8 cellular contexts compared by ENCODE assay signal in genomic region chr15:85381850-85382751, GRCh38. TPM values are rescaled to one million over a fixed set of nuclear protein-coding genes. Genes with fewer than 3 reads are reported as not detected.
DNase-seq lines count a peak whose midpoint lies in the region; ATAC-seq and TF ChIP-seq lines count a peak whose summit lies in the region.

No MANE protein-coding gene starts in this region.

- peak overlapping the region; percentile 78 for H3K4me3 Mint-ChIP-seq in CD8-positive, alpha-beta T cell
- H3K4me3 Mint-ChIP-seq in neural progenitor cell = peak overlapping the region; percentile 90

- H3K79me2 ChIP-seq in neural progenitor cell (ENCODE audit: low read depth) = peaks cover 61% of the 10 kb centered on the region

- ATAC-seq in CD8-positive, alpha-beta T cell = no peak
- no peak for ATAC-seq in HG03469 (IDR thresholded peaks at IDR 0.05; ENCODE audit: unreplicated experiment)
- no peak for ATAC-seq in GM18519 (IDR thresholded peaks at IDR 0.05; ENCODE audit: low FRiP score, unreplicated experiment)

- peaks cover 11% of the 10 kb centered on the region for H3K36me3 Mint-ChIP-seq in CD8-positive, alpha-beta T cell
- H3K36me3 Mint-ChIP-seq in neural progenitor cell = peaks cover 20% of the 10 kb centered on the region

- no peak overlapping the region for H2AFZ ChIP-seq in neural progenitor cell (replicated peaks)

- H3K27me3 ChIP-seq in CD8-positive, alpha-beta T cell (ENCODE audit: insufficient read depth, low read length) = no peaks in the 10 kb centered on the region
- H3K27me3 ChIP-seq in ectodermal cell (ENCODE audit: control insufficient read depth, insufficient read depth, low read length, poor library complexity, severe bottlenecking) (no peaks in the 10 kb centered on the region), neural progenitor cell (no peaks in the 10 kb centered on the region)

- no peak for DNase-seq in CD8-positive, alpha-beta T cell
- peak; percentile 60 for DNase-seq in NAMALWA (ENCODE audit: low spot score)
- no peak for DNase-seq in neural progenitor cell (ENCODE audit: low spot score)
- no peak for DNase-seq in SIG-M5 (lab: John Stamatoyannopoulos, UW)
- no peak for DNase-seq in NCI-H1092 treated with DMSO at 0.1 percent for 48 hours (lab: John Stamatoyannopoulos, UW)

- H3K27ac Mint-ChIP-seq in CD8-positive, alpha-beta T cell = peak overlapping the region; percentile 79
- H3K27ac Mint-ChIP-seq in neural progenitor cell = peak overlapping the region; percentile 23

- H3K9me3 ChIP-seq in CD8-positive, alpha-beta T cell (ENCODE audit: low read length) = no peaks in the 10 kb centered on the region
- H3K9me3 ChIP-seq in ectodermal cell (ENCODE audit: control insufficient read depth, low read length) (no peaks in the 10 kb centered on the region), neural progenitor cell (ENCODE audit: low read depth) (no peaks in the 10 kb centered on the region)

- H3F3A ChIP-seq in neural progenitor cell (ENCODE audit: low read depth) = peaks cover 9% of the 10 kb centered on the region

- peaks cover 59% of the 10 kb centered on the region for H3K4me1 Mint-ChIP-seq in CD8-positive, alpha-beta T cell (ENCODE audit: low read depth)
- H3K4me1 Mint-ChIP-seq in neural progenitor cell = peaks cover 32% of the 10 kb centered on the region

- CTCF ChIA-PET in CD8-positive, alpha-beta T cell (lab: Charles Lee) = interaction anchor here (1.0 to 5.4 kb wide), 4 partner anchors 32 to 101 kb away, joined by 3 to 24 read pairs (median 4); no protein-coding TSS in a partner anchor

- H3K27me3 Mint-ChIP-seq in CD8-positive, alpha-beta T cell (ENCODE audit: low read depth) = no peaks in the 10 kb centered on the region
- peaks cover 2% of the 10 kb centered on the region for H3K27me3 Mint-ChIP-seq in neural progenitor cell (ENCODE audit: insufficient read depth, low read depth)

- intact Hi-C loops in CD8-positive, alpha-beta T cell (cut with DNase I, micrococcal nuclease) = loop anchor here (1.0 to 5.0 kb wide), 6 partner anchors 31 to 325 kb away; no protein-coding TSS in a partner anchor

- H3K4me3 ChIP-seq in CD8-positive, alpha-beta T cell (ENCODE audit: low read depth, low read length) = peak overlapping the region; percentile 55
- H3K4me3 ChIP-seq in ectodermal cell (ENCODE audit: insufficient read depth, low read depth, low read length) = peak overlapping the region; percentile 83
- H3K4me3 ChIP-seq in neural progenitor cell = peak overlapping the region; percentile 85

- WGBS in ectodermal cell, 2 experiments = 79 to 83% methylated on average over 9 of the region's 10 CpGs

- no peak overlapping the region for H3K27ac ChIP-seq in CD8-positive, alpha-beta T cell (ENCODE audit: low read depth, low read length)
- no peak overlapping the region for H3K27ac ChIP-seq in ectodermal cell (ENCODE audit: insufficient read depth, low read depth, low read length, poor library complexity, severe bottlenecking)
- H3K27ac ChIP-seq in neural progenitor cell = no peak overlapping the region

- no peaks in the 10 kb centered on the region for H3K9me3 Mint-ChIP-seq in CD8-positive, alpha-beta T cell
- H3K9me3 Mint-ChIP-seq in neural progenitor cell = peaks cover 13% of the 10 kb centered on the region

- H4K20me1 ChIP-seq in neural progenitor cell (ENCODE audit: low read depth) = peaks cover 60% of the 10 kb centered on the region

- TF ChIP-seq CTCF in CD8-positive, alpha-beta T cell (IDR thresholded peaks at IDR 0.05) = no peak
- TF ChIP-seq CTCF in neural progenitor cell (IDR thresholded peaks at IDR 0.05) = no peak

- H3K36me3 ChIP-seq in CD8-positive, alpha-beta T cell (ENCODE audit: insufficient read depth, low read length) = no peaks in the 10 kb centered on the region
- H3K36me3 ChIP-seq in ectodermal cell (ENCODE audit: control insufficient read depth, insufficient read depth, low read length) (peaks cover 3% of the 10 kb centered on the region), neural progenitor cell (no peaks in the 10 kb centered on the region)

- peaks cover 48% of the 10 kb centered on the region for H3K4me1 ChIP-seq in CD8-positive, alpha-beta T cell (ENCODE audit: insufficient read depth, low read length)
- H3K4me1 ChIP-seq in ectodermal cell (ENCODE audit: control insufficient read depth, insufficient read depth, low read length) (no peaks in the 10 kb centered on the region), neural progenitor cell (peaks cover 17% of the 10 kb centered on the region)

- H3K4me2 ChIP-seq in neural progenitor cell = peak overlapping the region; percentile 100

- H3K9ac ChIP-seq in neural progenitor cell = peak overlapping the region; percentile 57

- POLR2A ChIA-PET in CD8-positive, alpha-beta T cell (lab: Charles Lee) = interaction anchor here (0.7 to 2.2 kb wide), 5 partner anchors 24 to 73 kb away, joined by 3 to 7 read pairs (median 4); no protein-coding TSS in a partner anchor

RNA-seq across cellular contexts. Expression of gene AKAP13, which starts 1.7 kb away (rescaled TPM):
- 100 to 1,000 TPM; 255 to 267 TPM for total RNA-seq in CD8-positive, alpha-beta T cell
- 41.1 TPM for polyA plus RNA-seq in ectodermal cell (2013, experiment 1 of 4)
- 58.3 TPM for polyA plus RNA-seq in ectodermal cell (2013, experiment 2 of 4)
- polyA plus RNA-seq in ectodermal cell (2013, experiment 3 of 4) = 35.9 TPM
- 47.1 TPM for polyA plus RNA-seq in ectodermal cell (2013, experiment 4 of 4)
- total RNA-seq in neural progenitor cell (ENCODE audit: low replicate concordance) = 69.0 and 73.8 TPM in 2 replicates
